Comparison of ENCODE assay signal across 18 cellular contexts in genomic region chr11:23729088-23729487, GRCh38.
A peak's percentile ranks its signal among the peaks of the same experiment; 100 is the strongest.
DNase-seq lines count a peak whose midpoint lies in the region; TF ChIP-seq lines count a peak whose summit lies in the region.
"Had no signal": no experiment of that assay in that cellular context is flagged by ENCODE, and none has a peak within 500 bp of the region (broad histone marks: within the 10 kb centered on the region; RNA-seq: fewer than 3 reads in every experiment).

No MANE protein-coding gene starts in this region.

- H3K79me2 ChIP-seq in neural progenitor cell (ENCODE audit: low read depth) (no peaks in the 10 kb centered on the region), smooth muscle cell (ENCODE audit: low read depth) (no peaks in the 10 kb centered on the region)

- no peak overlapping the region for H3K27ac Mint-ChIP-seq in neural progenitor cell
- H3K27ac Mint-ChIP-seq: CD4-positive, CD25-positive, alpha-beta regulatory T cell had no signal

- H3K9ac ChIP-seq in neural progenitor cell (no peak overlapping the region), smooth muscle cell (ENCODE audit: low read depth) (no peak overlapping the region)
- H3K9ac ChIP-seq: GM23248 had no signal

- H3K36me3 ChIP-seq in ectodermal cell (ENCODE audit: control insufficient read depth, insufficient read depth, low read length), result peaks cover 3% of the 10 kb centered on the region
- H3K36me3 ChIP-seq in neural progenitor cell, result no peaks in the 10 kb centered on the region
- no peaks in the 10 kb centered on the region for H3K36me3 ChIP-seq in smooth muscle cell (ENCODE audit: low read depth)
- H3K36me3 ChIP-seq: BE2C had no signal

- H3K9me3 ChIP-seq in ectodermal cell (ENCODE audit: control insufficient read depth, low read length), result no peaks in the 10 kb centered on the region
- no peaks in the 10 kb centered on the region for H3K9me3 ChIP-seq in neural progenitor cell (ENCODE audit: low read depth)
- H3K9me3 ChIP-seq in smooth muscle cell (replicated peaks; ENCODE audit: low read depth), result no peaks in the 10 kb centered on the region
- H3K9me3 ChIP-seq: BE2C, Caco-2 had no signal

- no peaks in the 10 kb centered on the region for H3K4me1 ChIP-seq in ectodermal cell (ENCODE audit: control insufficient read depth, insufficient read depth, low read length)
- H3K4me1 ChIP-seq in neural progenitor cell, result peaks cover 15% of the 10 kb centered on the region
- H3K4me1 ChIP-seq in smooth muscle cell (ENCODE audit: low read depth), result peaks cover 12% of the 10 kb centered on the region
- H3K4me1 ChIP-seq: BE2C, Caco-2 had no signal

- peaks cover 9% of the 10 kb centered on the region for H3K4me1 Mint-ChIP-seq in neural progenitor cell
- H3K4me1 Mint-ChIP-seq: CD4-positive, CD25-positive, alpha-beta regulatory T cell had no signal

- H3F3A ChIP-seq in neural progenitor cell (ENCODE audit: low read depth) (no peaks in the 10 kb centered on the region), smooth muscle cell (ENCODE audit: low read depth) (no peaks in the 10 kb centered on the region)

- no peak overlapping the region for H3K4me3 Mint-ChIP-seq in neural progenitor cell
- H3K4me3 Mint-ChIP-seq: CD4-positive, CD25-positive, alpha-beta regulatory T cell had no signal

- H3K36me3 Mint-ChIP-seq in neural progenitor cell, result no peaks in the 10 kb centered on the region
- H3K36me3 Mint-ChIP-seq: CD4-positive, CD25-positive, alpha-beta regulatory T cell had no signal

- H4K20me1 ChIP-seq in neural progenitor cell (ENCODE audit: low read depth), result no peaks in the 10 kb centered on the region
- H4K20me1 ChIP-seq in smooth muscle cell (ENCODE audit: low read depth), result no peaks in the 10 kb centered on the region

- peak overlapping the region; percentile 36 for H3K27ac ChIP-seq in ectodermal cell (ENCODE audit: insufficient read depth, low read depth, low read length, poor library complexity, severe bottlenecking)
- peak overlapping the region; percentile 55 for H3K27ac ChIP-seq in neural progenitor cell
- H3K27ac ChIP-seq in smooth muscle cell (ENCODE audit: low read depth), result peak overlapping the region; percentile 74
- H3K27ac ChIP-seq: GM23248 had no signal

- H3K27me3 Mint-ChIP-seq in neural progenitor cell (ENCODE audit: insufficient read depth, low read depth), result no peaks in the 10 kb centered on the region
- H3K27me3 Mint-ChIP-seq: CD4-positive, CD25-positive, alpha-beta regulatory T cell had no signal

- H3K4me2 ChIP-seq in neural progenitor cell, result no peak overlapping the region
- H3K4me2 ChIP-seq in smooth muscle cell, result no peak overlapping the region

- 81 to 83% methylated on average over 1 of the region's 1 CpG for whole genome bisulfite sequencing in ectodermal cell, 2 experiments
- WGBS in smooth muscle cell (ENCODE audit: low lambda C conversion rate), result 51% methylated on average over 1 of the region's 1 CpG

- no peak overlapping the region for H3K4me3 ChIP-seq in ectodermal cell (ENCODE audit: insufficient read depth, low read depth, low read length)
- no peak overlapping the region for H3K4me3 ChIP-seq in neural progenitor cell
- no peak overlapping the region for H3K4me3 ChIP-seq in smooth muscle cell
- H3K4me3 ChIP-seq: GM23248 had no signal

- peaks cover 6% of the 10 kb centered on the region for H3K9me3 Mint-ChIP-seq in neural progenitor cell

- peak; percentile 43 for DNase-seq in NCI-H526 treated with DMSO at 0.1 percent for 48 hours (lab: John Stamatoyannopoulos, UW)
- DNase-seq in neural progenitor cell (ENCODE audit: low spot score), result peak; percentile 51
- DNase-seq in smooth muscle cell (lab: John Stamatoyannopoulos, UW; ENCODE audit: unreplicated experiment), result no peak
- DNase-seq in NCI-H1694 (lab: John Stamatoyannopoulos, UW), result no peak
- DNase-seq in cerebellar cortex (ENCODE audit: low spot score), result no peak
- no peak for DNase-seq in occipital lobe (lab: John Stamatoyannopoulos, UW)
- no peak for DNase-seq in OCI-M1 (lab: John Stamatoyannopoulos, UW)
- DNase-seq: ACHN; BE2C; C1 segment of cervical spinal cord; Caco-2; CD4-positive, CD25-positive, alpha-beta regulatory T cell; DMS153; DMS79; GDM1; GM23248; HCEC 1CT had no signal

- no peak overlapping the region for H2AFZ ChIP-seq in neural progenitor cell (replicated peaks)
- peak overlapping the region; percentile 36 for H2AFZ ChIP-seq in smooth muscle cell (ENCODE audit: low read depth)
- H2AFZ ChIP-seq: GM23248 had no signal

- no peak for TF ChIP-seq CTCF in neural progenitor cell (IDR thresholded peaks at IDR 0.05)
- no peak for TF ChIP-seq CTCF in smooth muscle cell (IDR thresholded peaks at IDR 0.05; ENCODE audit: borderline replicate concordance, insufficient read depth, poor library complexity, severe bottlenecking)

- H3K27me3 ChIP-seq in ectodermal cell (ENCODE audit: control insufficient read depth, insufficient read depth, low read length, poor library complexity, severe bottlenecking) (no peaks in the 10 kb centered on the region), neural progenitor cell (no peaks in the 10 kb centered on the region), smooth muscle cell (ENCODE audit: low read depth) (no peaks in the 10 kb centered on the region)
- H3K27me3 ChIP-seq: BE2C had no signal

Comparison
In these comparisons a context has a peak if more than half of its experiments do, and no peak if none do; other contexts are left out.
1. DNase-seq: peak in NCI-H526 treated with DMSO at 0.1 percent for 48 hours (single experiment) and neural progenitor cell (single experiment); none in smooth muscle cell (single experiment), NCI-H1694 (single experiment), cerebellar cortex (single experiment), occipital lobe (single experiment) and OCI-M1 (single experiment).
2. Peak in every context shown above with its lines, with median percentiles within 50 percentile points of each other: H3K27ac ChIP-seq.